Comparison of ENCODE assay signal across 1 cellular context in the genomic region with DNA sequence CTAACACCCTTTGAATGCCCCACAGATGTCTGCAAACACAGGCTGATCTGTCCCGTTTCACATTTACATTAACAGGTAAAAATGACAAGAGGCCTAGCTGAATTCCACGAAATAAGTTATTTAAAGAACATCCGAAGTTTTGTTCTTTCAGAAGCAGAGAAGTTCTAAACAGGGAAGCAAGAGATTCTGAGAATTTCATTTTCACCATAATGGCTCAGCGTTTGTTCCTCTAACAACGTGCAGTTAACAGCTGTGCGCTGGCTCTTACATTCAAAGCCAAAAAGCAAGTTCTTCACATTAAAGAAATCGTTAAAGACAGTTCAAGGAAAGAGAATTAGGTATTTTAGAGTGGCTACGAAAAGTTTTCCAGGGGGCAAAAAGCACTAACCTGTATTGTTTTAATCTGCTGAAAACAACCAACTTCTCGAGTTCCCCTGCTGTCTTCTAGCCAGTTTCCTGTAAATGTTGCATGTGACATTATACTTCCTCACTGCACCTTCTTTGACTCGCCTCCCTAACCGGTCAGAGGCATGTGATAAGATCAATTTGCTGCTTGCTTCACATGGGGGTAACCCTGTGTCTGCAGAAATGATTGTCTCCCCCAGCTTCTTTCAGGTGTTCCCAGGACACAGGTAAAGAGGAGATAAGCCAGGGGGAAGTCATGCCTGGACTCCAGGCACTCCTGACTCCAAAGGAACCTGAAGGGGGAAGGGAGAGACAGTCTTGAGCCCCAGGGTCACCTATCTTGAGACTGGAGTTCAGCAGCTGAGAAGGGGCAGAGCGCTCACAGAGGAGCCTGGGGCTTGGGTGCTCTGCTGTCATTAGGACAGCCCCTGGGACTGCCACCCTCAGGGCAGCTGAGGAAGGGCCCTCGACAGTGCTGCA.
TF ChIP-seq lines count a peak whose summit lies in the region.

No MANE protein-coding gene starts in this region.

TF ChIP-seq in K562, 482 proteins besides CTCF, POLR2A, EP300 and RAD21 (continued from another document and continues in another):
- TF ChIP-seq, protein P1, sequence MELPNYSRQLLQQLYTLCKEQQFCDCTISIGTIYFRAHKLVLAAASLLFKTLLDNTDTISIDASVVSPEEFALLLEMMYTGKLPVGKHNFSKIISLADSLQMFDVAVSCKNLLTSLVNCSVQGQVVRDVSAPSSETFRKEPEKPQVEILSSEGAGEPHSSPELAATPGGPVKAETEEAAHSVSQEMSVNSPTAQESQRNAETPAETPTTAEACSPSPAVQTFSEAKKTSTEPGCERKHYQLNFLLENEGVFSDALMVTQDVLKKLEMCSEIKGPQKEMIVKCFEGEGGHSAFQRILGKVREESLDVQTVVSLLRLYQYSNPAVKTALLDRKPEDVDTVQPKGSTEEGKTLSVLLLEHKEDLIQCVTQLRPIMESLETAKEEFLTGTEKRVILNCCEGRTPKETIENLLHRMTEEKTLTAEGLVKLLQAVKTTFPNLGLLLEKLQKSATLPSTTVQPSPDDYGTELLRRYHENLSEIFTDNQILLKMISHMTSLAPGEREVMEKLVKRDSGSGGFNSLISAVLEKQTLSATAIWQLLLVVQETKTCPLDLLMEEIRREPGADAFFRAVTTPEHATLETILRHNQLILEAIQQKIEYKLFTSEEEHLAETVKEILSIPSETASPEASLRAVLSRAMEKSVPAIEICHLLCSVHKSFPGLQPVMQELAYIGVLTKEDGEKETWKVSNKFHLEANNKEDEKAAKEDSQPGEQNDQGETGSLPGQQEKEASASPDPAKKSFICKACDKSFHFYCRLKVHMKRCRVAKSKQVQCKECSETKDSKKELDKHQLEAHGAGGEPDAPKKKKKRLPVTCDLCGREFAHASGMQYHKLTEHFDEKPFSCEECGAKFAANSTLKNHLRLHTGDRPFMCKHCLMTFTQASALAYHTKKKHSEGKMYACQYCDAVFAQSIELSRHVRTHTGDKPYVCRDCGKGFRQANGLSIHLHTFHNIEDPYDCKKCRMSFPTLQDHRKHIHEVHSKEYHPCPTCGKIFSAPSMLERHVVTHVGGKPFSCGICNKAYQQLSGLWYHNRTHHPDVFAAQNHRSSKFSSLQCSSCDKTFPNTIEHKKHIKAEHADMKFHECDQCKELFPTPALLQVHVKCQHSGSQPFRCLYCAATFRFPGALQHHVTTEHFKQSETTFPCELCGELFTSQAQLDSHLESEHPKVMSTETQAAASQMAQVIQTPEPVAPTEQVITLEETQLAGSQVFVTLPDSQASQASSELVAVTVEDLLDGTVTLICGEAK (IDR thresholded peaks at IDR 0.05): no peak
- TF ChIP-seq, protein P1 (CRISPR knock-in tag; IDR thresholded peaks at IDR 0.05): no peak
- TF ChIP-seq C11orf30 (IDR thresholded peaks at IDR 0.05; ENCODE audit: low read depth): no peak
- TF ChIP-seq, protein P2, sequence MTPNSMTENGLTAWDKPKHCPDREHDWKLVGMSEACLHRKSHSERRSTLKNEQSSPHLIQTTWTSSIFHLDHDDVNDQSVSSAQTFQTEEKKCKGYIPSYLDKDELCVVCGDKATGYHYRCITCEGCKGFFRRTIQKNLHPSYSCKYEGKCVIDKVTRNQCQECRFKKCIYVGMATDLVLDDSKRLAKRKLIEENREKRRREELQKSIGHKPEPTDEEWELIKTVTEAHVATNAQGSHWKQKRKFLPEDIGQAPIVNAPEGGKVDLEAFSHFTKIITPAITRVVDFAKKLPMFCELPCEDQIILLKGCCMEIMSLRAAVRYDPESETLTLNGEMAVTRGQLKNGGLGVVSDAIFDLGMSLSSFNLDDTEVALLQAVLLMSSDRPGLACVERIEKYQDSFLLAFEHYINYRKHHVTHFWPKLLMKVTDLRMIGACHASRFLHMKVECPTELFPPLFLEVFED (CRISPR knock-in tag; conservative IDR thresholded peaks at IDR 0.05): no peak
- TF ChIP-seq, protein P3, sequence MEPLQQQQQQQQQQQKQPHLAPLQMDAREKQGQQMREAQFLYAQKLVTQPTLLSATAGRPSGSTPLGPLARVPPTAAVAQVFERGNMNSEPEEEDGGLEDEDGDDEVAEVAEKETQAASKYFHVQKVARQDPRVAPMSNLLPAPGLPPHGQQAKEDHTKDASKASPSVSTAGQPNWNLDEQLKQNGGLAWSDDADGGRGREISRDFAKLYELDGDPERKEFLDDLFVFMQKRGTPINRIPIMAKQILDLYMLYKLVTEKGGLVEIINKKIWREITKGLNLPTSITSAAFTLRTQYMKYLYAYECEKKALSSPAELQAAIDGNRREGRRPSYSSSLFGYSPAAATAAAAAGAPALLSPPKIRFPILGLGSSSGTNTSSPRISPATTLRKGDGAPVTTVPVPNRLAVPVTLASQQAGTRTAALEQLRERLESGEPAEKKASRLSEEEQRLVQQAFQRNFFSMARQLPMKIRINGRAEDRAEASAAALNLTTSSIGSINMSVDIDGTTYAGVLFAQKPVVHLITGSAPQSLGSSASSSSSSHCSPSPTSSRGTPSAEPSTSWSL (CRISPR knock-in tag; IDR thresholded peaks at IDR 0.05; ENCODE audit: borderline replicate concordance): 0 out of 2 replicates have a peak, but pooled peaks have one; percentile 77
- TF ChIP-seq, protein P4, sequence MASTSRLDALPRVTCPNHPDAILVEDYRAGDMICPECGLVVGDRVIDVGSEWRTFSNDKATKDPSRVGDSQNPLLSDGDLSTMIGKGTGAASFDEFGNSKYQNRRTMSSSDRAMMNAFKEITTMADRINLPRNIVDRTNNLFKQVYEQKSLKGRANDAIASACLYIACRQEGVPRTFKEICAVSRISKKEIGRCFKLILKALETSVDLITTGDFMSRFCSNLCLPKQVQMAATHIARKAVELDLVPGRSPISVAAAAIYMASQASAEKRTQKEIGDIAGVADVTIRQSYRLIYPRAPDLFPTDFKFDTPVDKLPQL (IDR thresholded peaks at IDR 0.05; ENCODE audit: extremely low read depth, insufficient read length): no peak
- 0 out of 2 replicates have a peak, but pooled peaks have one; percentile 24 for TF ChIP-seq RAD51 (IDR thresholded peaks at IDR 0.05; ENCODE audit: borderline replicate concordance, low read depth)
- 0 out of 2 replicates have a peak, but pooled peaks have one; percentile 17 for TF ChIP-seq OTX1 (CRISPR knock-in tag; IDR thresholded peaks at IDR 0.05)
- 0 out of 2 replicates have a peak, but pooled peaks have one; percentile 43 for TF ChIP-seq ZNF584 (CRISPR knock-in tag; IDR thresholded peaks at IDR 0.05; ENCODE audit: low read depth)
- TF ChIP-seq ESRRA (IDR thresholded peaks at IDR 0.05; ENCODE audit: borderline replicate concordance, low read depth): no peak
- TF ChIP-seq, protein P5, sequence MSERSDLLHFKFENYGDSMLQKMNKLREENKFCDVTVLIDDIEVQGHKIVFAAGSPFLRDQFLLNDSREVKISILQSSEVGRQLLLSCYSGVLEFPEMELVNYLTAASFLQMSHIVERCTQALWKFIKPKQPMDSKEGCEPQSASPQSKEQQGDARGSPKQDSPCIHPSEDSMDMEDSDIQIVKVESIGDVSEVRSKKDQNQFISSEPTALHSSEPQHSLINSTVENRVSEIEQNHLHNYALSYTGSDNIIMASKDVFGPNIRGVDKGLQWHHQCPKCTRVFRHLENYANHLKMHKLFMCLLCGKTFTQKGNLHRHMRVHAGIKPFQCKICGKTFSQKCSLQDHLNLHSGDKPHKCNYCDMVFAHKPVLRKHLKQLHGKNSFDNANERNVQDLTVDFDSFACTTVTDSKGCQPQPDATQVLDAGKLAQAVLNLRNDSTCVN (CRISPR knock-in tag; IDR thresholded peaks at IDR 0.05): 0 out of 2 replicates have a peak, but pooled peaks have one; percentile 24
- TF ChIP-seq ZNF253 (CRISPR knock-in tag; conservative IDR thresholded peaks at IDR 0.05): no peak
- 0 out of 2 replicates have a peak, but pooled peaks have one; percentile 45 for TF ChIP-seq ZNF165 (CRISPR knock-in tag; IDR thresholded peaks at IDR 0.05; ENCODE audit: borderline replicate concordance)
- TF ChIP-seq ETV5 (CRISPR knock-in tag; IDR thresholded peaks at IDR 0.05; ENCODE audit: low read depth): no peak
- TF ChIP-seq, protein P6, sequence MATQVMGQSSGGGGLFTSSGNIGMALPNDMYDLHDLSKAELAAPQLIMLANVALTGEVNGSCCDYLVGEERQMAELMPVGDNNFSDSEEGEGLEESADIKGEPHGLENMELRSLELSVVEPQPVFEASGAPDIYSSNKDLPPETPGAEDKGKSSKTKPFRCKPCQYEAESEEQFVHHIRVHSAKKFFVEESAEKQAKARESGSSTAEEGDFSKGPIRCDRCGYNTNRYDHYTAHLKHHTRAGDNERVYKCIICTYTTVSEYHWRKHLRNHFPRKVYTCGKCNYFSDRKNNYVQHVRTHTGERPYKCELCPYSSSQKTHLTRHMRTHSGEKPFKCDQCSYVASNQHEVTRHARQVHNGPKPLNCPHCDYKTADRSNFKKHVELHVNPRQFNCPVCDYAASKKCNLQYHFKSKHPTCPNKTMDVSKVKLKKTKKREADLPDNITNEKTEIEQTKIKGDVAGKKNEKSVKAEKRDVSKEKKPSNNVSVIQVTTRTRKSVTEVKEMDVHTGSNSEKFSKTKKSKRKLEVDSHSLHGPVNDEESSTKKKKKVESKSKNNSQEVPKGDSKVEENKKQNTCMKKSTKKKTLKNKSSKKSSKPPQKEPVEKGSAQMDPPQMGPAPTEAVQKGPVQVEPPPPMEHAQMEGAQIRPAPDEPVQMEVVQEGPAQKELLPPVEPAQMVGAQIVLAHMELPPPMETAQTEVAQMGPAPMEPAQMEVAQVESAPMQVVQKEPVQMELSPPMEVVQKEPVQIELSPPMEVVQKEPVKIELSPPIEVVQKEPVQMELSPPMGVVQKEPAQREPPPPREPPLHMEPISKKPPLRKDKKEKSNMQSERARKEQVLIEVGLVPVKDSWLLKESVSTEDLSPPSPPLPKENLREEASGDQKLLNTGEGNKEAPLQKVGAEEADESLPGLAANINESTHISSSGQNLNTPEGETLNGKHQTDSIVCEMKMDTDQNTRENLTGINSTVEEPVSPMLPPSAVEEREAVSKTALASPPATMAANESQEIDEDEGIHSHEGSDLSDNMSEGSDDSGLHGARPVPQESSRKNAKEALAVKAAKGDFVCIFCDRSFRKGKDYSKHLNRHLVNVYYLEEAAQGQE (CRISPR knock-in tag; IDR thresholded peaks at IDR 0.05; ENCODE audit: low read depth): 0 out of 2 replicates have a peak, but pooled peaks have one; percentile 43
- TF ChIP-seq, protein P7, sequence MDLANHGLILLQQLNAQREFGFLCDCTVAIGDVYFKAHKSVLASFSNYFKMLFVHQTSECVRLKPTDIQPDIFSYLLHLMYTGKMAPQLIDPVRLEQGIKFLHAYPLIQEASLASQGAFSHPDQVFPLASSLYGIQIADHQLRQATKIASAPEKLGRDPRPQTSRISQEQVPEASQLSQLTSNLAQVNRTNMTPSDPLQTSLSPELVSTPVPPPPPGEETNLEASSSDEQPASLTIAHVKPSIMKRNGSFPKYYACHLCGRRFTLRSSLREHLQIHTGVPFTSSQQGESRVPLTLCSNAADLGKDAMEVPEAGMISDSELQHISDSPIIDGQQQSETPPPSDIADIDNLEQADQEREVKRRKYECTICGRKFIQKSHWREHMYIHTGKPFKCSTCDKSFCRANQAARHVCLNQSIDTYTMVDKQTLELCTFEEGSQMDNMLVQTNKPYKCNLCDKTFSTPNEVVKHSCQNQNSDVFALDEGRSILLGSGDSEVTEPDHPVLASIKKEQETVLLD (IDR thresholded peaks at IDR 0.05): no peak
- TF ChIP-seq CEBPB (tag; IDR thresholded peaks at IDR 0.05): peak; percentile 83
- TF ChIP-seq FOXJ3 (CRISPR knock-in tag; IDR thresholded peaks at IDR 0.05): no peak
- no peak; the same call in 1 of the 2 replicates for TF ChIP-seq ZBTB17 (CRISPR knock-in tag; IDR thresholded peaks at IDR 0.05)
- no peak for TF ChIP-seq ATF1 (CRISPR knock-in tag; IDR thresholded peaks at IDR 0.05)
- peak; percentile 49 for TF ChIP-seq ATF1 (tag; IDR thresholded peaks at IDR 0.05)
- no peak for TF ChIP-seq MTA2 (IDR thresholded peaks at IDR 0.05; ENCODE audit: low read depth)
- TF ChIP-seq GATAD2A (IDR thresholded peaks at IDR 0.05): peak; percentile 61; the same call in 1 of the 2 replicates
- TF ChIP-seq HLTF (IDR thresholded peaks at IDR 0.05): no peak
- no peak for TF ChIP-seq ARHGAP35 (IDR thresholded peaks at IDR 0.05; ENCODE audit: partially characterized antibody)
- TF ChIP-seq, protein P8, sequence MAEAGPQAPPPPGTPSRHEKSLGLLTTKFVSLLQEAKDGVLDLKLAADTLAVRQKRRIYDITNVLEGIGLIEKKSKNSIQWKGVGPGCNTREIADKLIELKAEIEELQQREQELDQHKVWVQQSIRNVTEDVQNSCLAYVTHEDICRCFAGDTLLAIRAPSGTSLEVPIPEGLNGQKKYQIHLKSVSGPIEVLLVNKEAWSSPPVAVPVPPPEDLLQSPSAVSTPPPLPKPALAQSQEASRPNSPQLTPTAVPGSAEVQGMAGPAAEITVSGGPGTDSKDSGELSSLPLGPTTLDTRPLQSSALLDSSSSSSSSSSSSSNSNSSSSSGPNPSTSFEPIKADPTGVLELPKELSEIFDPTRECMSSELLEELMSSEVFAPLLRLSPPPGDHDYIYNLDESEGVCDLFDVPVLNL (CRISPR knock-in tag; IDR thresholded peaks at IDR 0.05; ENCODE audit: low read depth): 0 out of 2 replicates have a peak, but pooled peaks have one; percentile 15
- TF ChIP-seq, protein P9, sequence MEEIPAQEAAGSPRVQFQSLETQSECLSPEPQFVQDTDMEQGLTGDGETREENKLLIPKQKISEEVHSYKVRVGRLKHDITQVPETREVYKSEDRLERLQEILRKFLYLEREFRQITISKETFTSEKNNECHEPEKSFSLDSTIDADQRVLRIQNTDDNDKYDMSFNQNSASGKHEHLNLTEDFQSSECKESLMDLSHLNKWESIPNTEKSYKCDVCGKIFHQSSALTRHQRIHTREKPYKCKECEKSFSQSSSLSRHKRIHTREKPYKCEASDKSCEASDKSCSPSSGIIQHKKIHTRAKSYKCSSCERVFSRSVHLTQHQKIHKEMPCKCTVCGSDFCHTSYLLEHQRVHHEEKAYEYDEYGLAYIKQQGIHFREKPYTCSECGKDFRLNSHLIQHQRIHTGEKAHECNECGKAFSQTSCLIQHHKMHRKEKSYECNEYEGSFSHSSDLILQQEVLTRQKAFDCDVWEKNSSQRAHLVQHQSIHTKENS (CRISPR knock-in tag; IDR thresholded peaks at IDR 0.05): no peak
